ENCODE assay signal across 11 cellular contexts in the genomic region with DNA sequence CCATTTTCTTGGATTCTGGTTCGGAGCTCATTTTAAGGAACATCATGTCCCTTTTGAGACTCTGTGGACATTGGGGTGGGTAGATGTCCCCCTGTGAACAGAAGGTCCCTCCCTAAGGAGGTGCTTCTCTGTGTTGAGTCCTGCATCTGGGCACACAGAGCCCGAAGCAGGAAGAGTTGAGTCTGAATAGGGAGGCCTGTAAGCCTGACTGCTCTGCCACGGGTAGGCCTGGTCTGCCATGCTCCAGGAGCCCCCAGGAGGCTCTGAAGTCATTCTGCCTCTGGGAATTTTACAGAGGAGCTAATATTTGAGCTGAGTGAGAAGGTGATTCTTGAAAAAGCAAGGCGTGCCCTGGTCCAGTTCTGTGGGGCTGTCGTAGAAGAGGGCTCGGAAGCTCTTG. TPM values are rescaled to one million over a fixed set of nuclear protein-coding genes. Genes with fewer than 3 reads are reported as not detected.
DNase-seq lines count a peak whose midpoint lies in the region; ATAC-seq, FAIRE-seq and TF ChIP-seq lines count a peak whose summit lies in the region.
"Had no signal": no experiment of that assay in that cellular context is flagged by ENCODE, and none has a peak within 500 bp of the region (broad histone marks: within the 10 kb centered on the region; RNA-seq: fewer than 3 reads in every experiment).

No MANE protein-coding gene starts in this region.

- peaks cover 70% of the 10 kb centered on the region for H3K4me1 ChIP-seq in A549
- H3K4me1 ChIP-seq in HUES6 (ENCODE audit: control insufficient read depth, insufficient read depth, low read length), result peaks cover 16% of the 10 kb centered on the region
- no peaks in the 10 kb centered on the region for H3K4me1 ChIP-seq in endodermal cell (ENCODE audit: control insufficient read depth, insufficient read depth, low read length)

- ATAC-seq in A549, result peak; percentile 37 to 41; a peak in 3 of 6 replicates
- no peak for ATAC-seq in GM18498 (IDR thresholded peaks at IDR 0.05; ENCODE audit: unreplicated experiment)
- no peak for ATAC-seq in WTC11
- ATAC-seq in GM21737 (IDR thresholded peaks at IDR 0.05; ENCODE audit: unreplicated experiment), result no peak

- H3K27me3 ChIP-seq in HUES6 (ENCODE audit: control insufficient read depth, insufficient read depth, low read length) (no peaks in the 10 kb centered on the region), endodermal cell (ENCODE audit: control insufficient read depth, insufficient read depth, low read length, poor library complexity, severe bottlenecking) (no peaks in the 10 kb centered on the region)

- H3K9me3 ChIP-seq in A549 (no peaks in the 10 kb centered on the region), HUES6 (ENCODE audit: control insufficient read depth, insufficient read depth, low read depth, low read length) (no peaks in the 10 kb centered on the region), endodermal cell (ENCODE audit: control insufficient read depth, low read length) (no peaks in the 10 kb centered on the region)

- no peak for TF ChIP-seq EP300 in A549 (IDR thresholded peaks at IDR 0.05)

- TF ChIP-seq POLR2A in A549 (IDR thresholded peaks at IDR 0.05; ENCODE audit: low read length), result no peak

- TF ChIP-seq RAD21 in A549 (conservative IDR thresholded peaks at IDR 0.05 in 1 of 2, IDR thresholded peaks at IDR 0.05 in 1 of 2), result no peak

- H3K27ac ChIP-seq in A549 (peak overlapping the region; percentile 75 to 83), HUES6 (ENCODE audit: low read depth, low read length) (peak overlapping the region; percentile 60), endodermal cell (ENCODE audit: low read depth, low read length) (peak overlapping the region; percentile 19)

- no peak for FAIRE-seq in A549 (lab: Jason Lieb, UNC)

- CTCF ChIA-PET in A549 (lab: Yijun Ruan, JAX), result interaction anchor here (1.7 to 2.9 kb wide), 2 partner anchors 9 to 10 kb away, joined by 7 to 12 read pairs; no protein-coding TSS in a partner anchor
- CTCF ChIA-PET in WTC11 (lab: Charles Lee), result interaction anchor here (1.4 kb wide), 1 partner anchor 151 kb away, joined by 4 read pairs; no protein-coding TSS in a partner anchor

- no peak for TF ChIP-seq CTCF in A549 (IDR thresholded peaks at IDR 0.05)
- TF ChIP-seq CTCF in endodermal cell (conservative IDR thresholded peaks at IDR 0.05), result no peak
- TF ChIP-seq CTCF in osteocyte (IDR thresholded peaks at IDR 0.05), result no peak
- no peak for TF ChIP-seq CTCF in WTC11 (IDR thresholded peaks at IDR 0.05)

- no peaks in the 10 kb centered on the region for H3K27me3 Mint-ChIP-seq in endodermal cell (ENCODE audit: insufficient read depth)
- no peaks in the 10 kb centered on the region for H3K27me3 Mint-ChIP-seq in osteocyte (ENCODE audit: unreplicated experiment)
- H3K27me3 Mint-ChIP-seq in WTC11 (ENCODE audit: low read depth), result no peaks in the 10 kb centered on the region

- H3K4me3 ChIP-seq in A549, result no peak overlapping the region
- no peak overlapping the region for H3K4me3 ChIP-seq in HUES6 (ENCODE audit: low read depth, low read length)
- H3K4me3 ChIP-seq in endodermal cell (ENCODE audit: low read length), result no peak overlapping the region

- peaks cover 7% of the 10 kb centered on the region for H3K4me1 Mint-ChIP-seq in endodermal cell
- H3K4me1 Mint-ChIP-seq in osteocyte (ENCODE audit: unreplicated experiment), result peaks cover 65% of the 10 kb centered on the region
- H3K4me1 Mint-ChIP-seq in WTC11, result peaks cover 14% of the 10 kb centered on the region

- WGBS in A549 (ENCODE audit: missing lambda C conversion rate), result 77% methylated on average over 6 of the region's 6 CpGs
- WGBS in endodermal cell (ENCODE audit: insufficient coverage in 1 of 2, insufficient read length in 1 of 2), 2 experiments, result 66 to 79% methylated on average over 4 to 6 of the region's 6 CpGs

- H3K4me3 Mint-ChIP-seq in endodermal cell (no peak overlapping the region), osteocyte (ENCODE audit: unreplicated experiment) (peak overlapping the region; percentile 58), WTC11 (no peak overlapping the region)

- H3K36me3 Mint-ChIP-seq in endodermal cell (ENCODE audit: low read depth), result no peaks in the 10 kb centered on the region
- no peaks in the 10 kb centered on the region for H3K36me3 Mint-ChIP-seq in osteocyte (ENCODE audit: unreplicated experiment)
- H3K36me3 Mint-ChIP-seq in WTC11, result no peaks in the 10 kb centered on the region

- H3K36me3 ChIP-seq in HUES6 (ENCODE audit: control insufficient read depth, insufficient read depth, low read length), result no peaks in the 10 kb centered on the region
- H3K36me3 ChIP-seq in endodermal cell (ENCODE audit: control insufficient read depth, insufficient read depth, low read length), result no peaks in the 10 kb centered on the region

- H3K27ac Mint-ChIP-seq in endodermal cell (no peak overlapping the region), osteocyte (ENCODE audit: unreplicated experiment) (peak overlapping the region; percentile 97), WTC11 (no peak overlapping the region; the same call in 1 of the 2 replicates)

- no peak overlapping the region for H3K9ac ChIP-seq in HUES6 (ENCODE audit: low read length)
- H3K9ac ChIP-seq in endodermal cell (ENCODE audit: extremely low read depth, low read length, poor library complexity, severe bottlenecking), result no peak overlapping the region

- POLR2A ChIA-PET in A549 (lab: Yijun Ruan, JAX), result no interaction called here
- POLR2A ChIA-PET in WTC11 (lab: Charles Lee), result no interaction called here

- DNase-seq in A549 (ENCODE audit: low read depth in 1 of 2, low spot score in 1 of 2), result no peak
- no peak for DNase-seq in endodermal cell
- DNase-seq in osteocyte (ENCODE audit: extremely low spot score, unreplicated experiment), result no peak
- no peak for DNase-seq in WTC11 (ENCODE audit: low spot score)
- DNase-seq in midbrain (lab: John Stamatoyannopoulos, UW), result no peak
- DNase-seq: C1 segment of cervical spinal cord, NCI-H1105 treated with DMSO at 0.1 percent for 48 hours, T-helper 9 cell had no signal

- H3K9me3 Mint-ChIP-seq in endodermal cell, result no peaks in the 10 kb centered on the region
- H3K9me3 Mint-ChIP-seq in osteocyte (ENCODE audit: unreplicated experiment), result no peaks in the 10 kb centered on the region
- no peaks in the 10 kb centered on the region for H3K9me3 Mint-ChIP-seq in WTC11

- H3K4me2 ChIP-seq in A549, result peak overlapping the region; percentile 79

TF ChIP-seq in A549, 52 proteins besides CTCF, POLR2A, EP300 and RAD21 (continues in another document):
- TF ChIP-seq HOXB13 (CRISPR knock-in tag; IDR thresholded peaks at IDR 0.05; ENCODE audit: low read depth), result no peak

TF ChIP-seq in WTC11, 78 proteins besides CTCF, POLR2A, EP300 and RAD21 (continues in another document):
- TF ChIP-seq AR (CRISPR knock-in tag; IDR thresholded peaks at IDR 0.05), result no peak
- TF ChIP-seq, protein P1, sequence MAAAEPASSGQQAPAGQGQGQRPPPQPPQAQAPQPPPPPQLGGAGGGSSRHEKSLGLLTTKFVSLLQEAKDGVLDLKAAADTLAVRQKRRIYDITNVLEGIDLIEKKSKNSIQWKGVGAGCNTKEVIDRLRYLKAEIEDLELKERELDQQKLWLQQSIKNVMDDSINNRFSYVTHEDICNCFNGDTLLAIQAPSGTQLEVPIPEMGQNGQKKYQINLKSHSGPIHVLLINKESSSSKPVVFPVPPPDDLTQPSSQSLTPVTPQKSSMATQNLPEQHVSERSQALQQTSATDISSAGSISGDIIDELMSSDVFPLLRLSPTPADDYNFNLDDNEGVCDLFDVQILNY (CRISPR knock-in tag; IDR thresholded peaks at IDR 0.05), result no peak
- no peak for TF ChIP-seq USF1 (CRISPR knock-in tag; IDR thresholded peaks at IDR 0.05)
- TF ChIP-seq GRHL2 (CRISPR knock-in tag; IDR thresholded peaks at IDR 0.05; ENCODE audit: insufficient replicate concordance, severe bottlenecking), result no peak
- no peak for TF ChIP-seq FOXJ3 (CRISPR knock-in tag; IDR thresholded peaks at IDR 0.05; ENCODE audit: borderline replicate concordance)
- no peak for TF ChIP-seq SMAD3 (CRISPR knock-in tag; IDR thresholded peaks at IDR 0.05; ENCODE audit: borderline replicate concordance)
- TF ChIP-seq ZNF138 (CRISPR knock-in tag; conservative IDR thresholded peaks at IDR 0.05), result no peak
- no peak for TF ChIP-seq SMAD4 (CRISPR knock-in tag; IDR thresholded peaks at IDR 0.05)

RNA-seq across cellular contexts. Expression of gene TENT4B, which starts 50.6 kb away (rescaled TPM):
- polyA plus RNA-seq in A549 (2011; rRNA removed) (14.5 and 19.4 TPM in 2 replicates), A549 (2017; fragmentation: RNase III; extraction: RNeasy Plus Mini Kit Qiagen cat#74134 plus additional on column Dnase treatment) (12.2 to 12.5 TPM (median 12.2 TPM) in 3 replicates)
- polyA plus RNA-seq in A549 (2012; cell fraction: cytosol; rRNA removed), result 5.2 and 6.5 TPM in 2 replicates
- 4.1 and 4.4 TPM in 2 replicates for polyA plus RNA-seq in A549 (2012; cell fraction: nucleus; rRNA removed)
- 14.9 and 17.4 TPM in 2 replicates for polyA minus RNA-seq in A549 (2011; rRNA and poly(A)+ RNA removed)
- total RNA-seq in endodermal cell (10 to 100 TPM; 12.8 to 14.1 TPM), osteocyte (9.6 and 11.1 TPM in 2 replicates), WTC11 (2021) (12.7 to 14.3 TPM (median 13.6 TPM) in 3 replicates)
- polyA plus RNA-seq in endodermal cell (2013, experiment 1 of 2), result 9.3 TPM
- 8.9 TPM for polyA plus RNA-seq in endodermal cell (2013, experiment 2 of 2)

Comparison
In these comparisons a context has a peak if more than half of its experiments do, and no peak if none do; other contexts are left out.
1. ATAC-seq: peak in A549 (2 of 2); none in GM18498 (single experiment), WTC11 (single experiment) and GM21737 (single experiment).
2. H3K27ac ChIP-seq: peak in every context shown above with its lines; median percentile 79 in A549; 60 in HUES6; 19 in endodermal cell.